1 cellular context compared by ENCODE assay signal in the genomic region with DNA sequence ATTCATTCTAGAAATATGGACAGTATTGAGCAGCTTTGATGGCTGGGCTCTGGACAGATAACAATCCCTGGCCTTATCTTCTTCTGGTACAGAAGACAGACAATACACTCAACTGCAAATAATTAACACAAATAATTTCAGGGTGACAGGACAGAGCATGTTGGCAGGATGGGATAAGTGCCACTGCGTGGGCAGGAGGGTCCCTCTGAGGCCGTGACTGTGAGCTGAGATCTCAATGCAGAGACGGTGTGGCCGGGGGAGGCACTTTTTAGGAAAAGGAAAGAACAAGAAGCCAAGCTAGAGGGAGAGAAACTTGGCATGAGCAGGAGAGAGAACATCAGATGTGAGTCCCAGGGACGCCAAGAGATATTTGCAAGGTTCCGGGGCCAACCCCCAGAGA.
TF ChIP-seq lines count a peak whose summit lies in the region.

No MANE protein-coding gene starts in this region.

TF ChIP-seq in WTC11, 78 proteins besides CTCF, POLR2A, EP300 and RAD21 (continued from another document):
- TF ChIP-seq, protein P1, sequence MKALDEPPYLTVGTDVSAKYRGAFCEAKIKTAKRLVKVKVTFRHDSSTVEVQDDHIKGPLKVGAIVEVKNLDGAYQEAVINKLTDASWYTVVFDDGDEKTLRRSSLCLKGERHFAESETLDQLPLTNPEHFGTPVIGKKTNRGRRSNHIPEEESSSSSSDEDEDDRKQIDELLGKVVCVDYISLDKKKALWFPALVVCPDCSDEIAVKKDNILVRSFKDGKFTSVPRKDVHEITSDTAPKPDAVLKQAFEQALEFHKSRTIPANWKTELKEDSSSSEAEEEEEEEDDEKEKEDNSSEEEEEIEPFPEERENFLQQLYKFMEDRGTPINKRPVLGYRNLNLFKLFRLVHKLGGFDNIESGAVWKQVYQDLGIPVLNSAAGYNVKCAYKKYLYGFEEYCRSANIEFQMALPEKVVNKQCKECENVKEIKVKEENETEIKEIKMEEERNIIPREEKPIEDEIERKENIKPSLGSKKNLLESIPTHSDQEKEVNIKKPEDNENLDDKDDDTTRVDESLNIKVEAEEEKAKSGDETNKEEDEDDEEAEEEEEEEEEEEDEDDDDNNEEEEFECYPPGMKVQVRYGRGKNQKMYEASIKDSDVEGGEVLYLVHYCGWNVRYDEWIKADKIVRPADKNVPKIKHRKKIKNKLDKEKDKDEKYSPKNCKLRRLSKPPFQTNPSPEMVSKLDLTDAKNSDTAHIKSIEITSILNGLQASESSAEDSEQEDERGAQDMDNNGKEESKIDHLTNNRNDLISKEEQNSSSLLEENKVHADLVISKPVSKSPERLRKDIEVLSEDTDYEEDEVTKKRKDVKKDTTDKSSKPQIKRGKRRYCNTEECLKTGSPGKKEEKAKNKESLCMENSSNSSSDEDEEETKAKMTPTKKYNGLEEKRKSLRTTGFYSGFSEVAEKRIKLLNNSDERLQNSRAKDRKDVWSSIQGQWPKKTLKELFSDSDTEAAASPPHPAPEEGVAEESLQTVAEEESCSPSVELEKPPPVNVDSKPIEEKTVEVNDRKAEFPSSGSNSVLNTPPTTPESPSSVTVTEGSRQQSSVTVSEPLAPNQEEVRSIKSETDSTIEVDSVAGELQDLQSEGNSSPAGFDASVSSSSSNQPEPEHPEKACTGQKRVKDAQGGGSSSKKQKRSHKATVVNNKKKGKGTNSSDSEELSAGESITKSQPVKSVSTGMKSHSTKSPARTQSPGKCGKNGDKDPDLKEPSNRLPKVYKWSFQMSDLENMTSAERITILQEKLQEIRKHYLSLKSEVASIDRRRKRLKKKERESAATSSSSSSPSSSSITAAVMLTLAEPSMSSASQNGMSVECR (CRISPR knock-in tag; IDR thresholded peaks at IDR 0.05; ENCODE audit: borderline replicate concordance) = no peak
- no peak for TF ChIP-seq JUN (CRISPR knock-in tag; IDR thresholded peaks at IDR 0.05)
